ENCODE assay signal across 13 cellular contexts in the genomic region with DNA sequence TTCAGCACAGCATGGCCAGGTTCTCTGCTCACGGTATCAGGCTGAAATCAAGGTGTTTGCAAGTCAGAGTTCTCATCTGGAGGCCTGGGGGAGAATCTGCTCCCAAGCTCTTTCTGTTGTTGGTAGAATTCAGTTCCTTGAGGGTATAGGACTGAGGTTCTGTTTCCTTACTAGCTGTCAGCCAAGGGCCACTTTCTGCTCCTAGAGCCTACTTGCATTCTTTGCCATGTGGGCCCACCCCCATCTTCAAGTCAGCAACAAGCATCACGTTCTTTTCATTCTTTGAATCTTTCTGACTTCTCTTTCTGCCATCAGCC. TPM values are rescaled to one million over a fixed set of nuclear protein-coding genes. Genes with fewer than 3 reads are reported as not detected.
DNase-seq lines count a peak whose midpoint lies in the region; ATAC-seq, FAIRE-seq and TF ChIP-seq lines count a peak whose summit lies in the region.
"Had no signal": no experiment of that assay in that cellular context is flagged by ENCODE, and none has a peak within 500 bp of the region (broad histone marks: within the 10 kb centered on the region; RNA-seq: fewer than 3 reads in every experiment).

No MANE protein-coding gene starts in this region.

- H3K4me1 ChIP-seq in liver (ENCODE audit: control insufficient read depth in 4 of 4, insufficient read depth in 4 of 4, low read length in 3 of 4): no peaks in the 10 kb centered on the region
- peaks cover 14% of the 10 kb centered on the region for H3K4me1 ChIP-seq in HepG2 (ENCODE audit: insufficient read depth, low read length)
- peaks cover 19% of the 10 kb centered on the region for H3K4me1 ChIP-seq in lower lobe of right lung
- H3K4me1 ChIP-seq in right cardiac atrium (ENCODE audit: control insufficient read depth, insufficient read depth, low read length): no peaks in the 10 kb centered on the region

- POLR2A ChIA-PET in HepG2 (lab: Yijun Ruan, JAX): no interaction called here
- POLR2A ChIA-PET in activated CD4-positive, alpha-beta memory T cell treated with anti-CD3 and anti-CD28 coated beads, Interleukin-2, amount 10 ng/mL, durations not matched to agents 7 days and 5 days (lab: Charles Lee): interaction anchor here (1.1 to 13.1 kb wide), 8 partner anchors 12 to 139 kb away, joined by 3 to 572 read pairs (median 14); partner anchors contain the start of genes CDC42SE2 and HINT1

- H3K9ac ChIP-seq in liver (ENCODE audit: low read depth in 1 of 2, low read length in 2 of 2) (peak overlapping the region in 1 of 2 donors; percentile 36), HepG2 (ENCODE audit: insufficient read depth, low read depth, low read length) (no peak overlapping the region)

- H3K27me3 Mint-ChIP-seq in activated CD4-positive, alpha-beta memory T cell treated with anti-CD3 and anti-CD28 coated beads, Interleukin-2, amount 10 ng/mL, durations not matched to agents 7 days and 5 days: no peaks in the 10 kb centered on the region
- H3K27me3 Mint-ChIP-seq in osteocyte (ENCODE audit: unreplicated experiment): no peaks in the 10 kb centered on the region

- no peaks in the 10 kb centered on the region for H3K9me3 ChIP-seq in liver (ENCODE audit: control insufficient read depth in 4 of 4, low read length in 3 of 4)
- no peaks in the 10 kb centered on the region for H3K9me3 ChIP-seq in HepG2 (ENCODE audit: low read length)
- no peaks in the 10 kb centered on the region for H3K9me3 ChIP-seq in lower lobe of right lung
- no peaks in the 10 kb centered on the region for H3K9me3 ChIP-seq in right cardiac atrium (ENCODE audit: control insufficient read depth, low read length)

- H3K36me3 Mint-ChIP-seq in activated CD4-positive, alpha-beta memory T cell treated with anti-CD3 and anti-CD28 coated beads, Interleukin-2, amount 10 ng/mL, durations not matched to agents 7 days and 5 days (ENCODE audit: low read depth): peaks cover 36% of the 10 kb centered on the region
- no peaks in the 10 kb centered on the region for H3K36me3 Mint-ChIP-seq in osteocyte (ENCODE audit: unreplicated experiment)

- H3K4me3 ChIP-seq in liver (ENCODE audit: low read depth in 1 of 3, low read length in 3 of 3) (no peak overlapping the region), HepG2 (replicated peaks in 1 of 3; ENCODE audit: insufficient read depth in 1 of 3, low read depth in 2 of 3, low read length in 3 of 3) (no peak overlapping the region), lower lobe of right lung (no peak overlapping the region), right cardiac atrium (ENCODE audit: low read length) (no peak overlapping the region)

- no peak overlapping the region for H2AFZ ChIP-seq in HepG2 (ENCODE audit: low read length)

- H3K4me1 Mint-ChIP-seq in activated CD4-positive, alpha-beta memory T cell treated with anti-CD3 and anti-CD28 coated beads, Interleukin-2, amount 10 ng/mL, durations not matched to agents 7 days and 5 days: peaks cover 76% of the 10 kb centered on the region
- H3K4me1 Mint-ChIP-seq in osteocyte (ENCODE audit: unreplicated experiment): peaks cover 11% of the 10 kb centered on the region

- peak overlapping the region; percentile 61 for H3K4me3 Mint-ChIP-seq in activated CD4-positive, alpha-beta memory T cell treated with anti-CD3 and anti-CD28 coated beads, Interleukin-2, amount 10 ng/mL, durations not matched to agents 7 days and 5 days
- H3K4me3 Mint-ChIP-seq in osteocyte (ENCODE audit: unreplicated experiment): no peak overlapping the region

- in situ Hi-C loops in HepG2 (cut with HindIII; ENCODE audit: extremely low pct_ligation_motif_present, low pct_unique_long_range_greater_than_20kb): no loop called here

- H4K20me1 ChIP-seq in HepG2 (ENCODE audit: insufficient read depth, low read length): no peaks in the 10 kb centered on the region

- TF ChIP-seq RAD21 in liver (IDR thresholded peaks at IDR 0.05) (no peak), HepG2 (CRISPR knock-in tag; IDR thresholded peaks at IDR 0.05) (no peak)

- no TSS peak for BruUV-seq in HepG2 (replicated peaks; lab: Mats Ljungman, UMichigan)

- no peak for DNase-seq in HepG2 (ENCODE audit: low spot score)
- no peak for DNase-seq in activated CD4-positive, alpha-beta memory T cell treated with anti-CD3 and anti-CD28 coated beads, Interleukin-2, amount 10 ng/mL, durations not matched to agents 7 days and 5 days
- no peak for DNase-seq in lower lobe of right lung
- DNase-seq in occipital lobe (lab: John Stamatoyannopoulos, UW): no peak
- no peak for DNase-seq in right cardiac atrium
- no peak for DNase-seq in NCI-H2171 (lab: John Stamatoyannopoulos, UW)
- DNase-seq in osteocyte (ENCODE audit: extremely low spot score, unreplicated experiment): no peak
- DNase-seq: aorta, NCI-H1694, NCI-H526 treated with DMSO at 0.1 percent for 48 hours, nucleus accumbens, T-helper 9 cell had no signal

- H3K27ac Mint-ChIP-seq in activated CD4-positive, alpha-beta memory T cell treated with anti-CD3 and anti-CD28 coated beads, Interleukin-2, amount 10 ng/mL, durations not matched to agents 7 days and 5 days: peak overlapping the region; percentile 96
- no peak overlapping the region for H3K27ac Mint-ChIP-seq in osteocyte (ENCODE audit: unreplicated experiment)

- H3K27ac ChIP-seq in liver (ENCODE audit: low read depth in 1 of 2, low read length in 2 of 2) (peak overlapping the region; percentile 44 to 50), HepG2 (ENCODE audit: extremely low read length, insufficient read depth, low read length) (no peak overlapping the region), lower lobe of right lung (peak overlapping the region; percentile 58), right cardiac atrium (ENCODE audit: low read length) (no peak overlapping the region)

- no peak for ATAC-seq in HepG2
- no peak for ATAC-seq in lower lobe of right lung
- ATAC-seq in right cardiac atrium: no peak

- peaks cover 0 to 1% (median 0%) of the 10 kb centered on the region in 4 donors for H3K36me3 ChIP-seq in liver (ENCODE audit: control insufficient read depth in 4 of 4, insufficient read depth in 3 of 4, low read depth in 1 of 4, low read length in 3 of 4)
- no peaks in the 10 kb centered on the region for H3K36me3 ChIP-seq in HepG2 (replicated peaks in 1 of 2; ENCODE audit: control insufficient read depth in 1 of 2, insufficient read depth in 2 of 2, low read length in 2 of 2)
- H3K36me3 ChIP-seq in lower lobe of right lung: no peaks in the 10 kb centered on the region

- TF ChIP-seq EP300 in HepG2 (IDR thresholded peaks at IDR 0.05; ENCODE audit: low read depth in 2 of 2, low read length in 2 of 2): no peak
- no peak for TF ChIP-seq EP300 in HepG2 (CRISPR knock-in tag; IDR thresholded peaks at IDR 0.05; ENCODE audit: borderline replicate concordance)

- no peak for FAIRE-seq in HepG2 (lab: Jason Lieb, UNC)

- no peak for TF ChIP-seq CTCF in liver (IDR thresholded peaks at IDR 0.05; ENCODE audit: low read depth, low read length, missing input control)
- TF ChIP-seq CTCF in HepG2 (CRISPR knock-in tag; IDR thresholded peaks at IDR 0.05): no peak
- no peak for TF ChIP-seq CTCF in lower lobe of right lung (IDR thresholded peaks at IDR 0.05)
- TF ChIP-seq CTCF in osteocyte (IDR thresholded peaks at IDR 0.05): no peak

- intact Hi-C loops in HepG2 (cut with micrococcal nuclease; ENCODE audit: unreplicated experiment) (no loop called here), lower lobe of right lung (cut with DNase I) (no loop called here), right cardiac atrium (cut with DNase I) (no loop called here)

- no peak overlapping the region for H3K4me2 ChIP-seq in HepG2 (ENCODE audit: low read depth, low read length)

- CTCF ChIA-PET in HepG2 (lab: Yijun Ruan, JAX; ENCODE audit: low intra/inter-chr PET ratio, low total read pairs): no interaction called here
- CTCF ChIA-PET in activated CD4-positive, alpha-beta memory T cell treated with anti-CD3 and anti-CD28 coated beads, Interleukin-2, amount 10 ng/mL, durations not matched to agents 7 days and 5 days (lab: Charles Lee): interaction anchor here (0.5 kb wide), 1 partner anchor 18 kb away, joined by 4 read pairs; no protein-coding TSS in a partner anchor

- 95% methylated on average over 2 of the region's 2 CpGs for WGBS in liver
- 72% methylated on average over 2 of the region's 2 CpGs for WGBS in HepG2 (ENCODE audit: low lambda C conversion rate)
- WGBS in right cardiac atrium: 70% methylated on average over 2 of the region's 2 CpGs

- H3K27me3 ChIP-seq in liver (ENCODE audit: control insufficient read depth in 4 of 4, insufficient read depth in 4 of 4, low read length in 3 of 4) (no peaks in the 10 kb centered on the region), HepG2 (ENCODE audit: control insufficient read depth in 1 of 2, insufficient read depth in 2 of 2, low read length in 2 of 2) (no peaks in the 10 kb centered on the region; a peak in 1 of 5 replicates), lower lobe of right lung (ENCODE audit: low read depth) (no peaks in the 10 kb centered on the region), right cardiac atrium (ENCODE audit: control insufficient read depth, insufficient read depth) (no peaks in the 10 kb centered on the region)

- H3K9me3 Mint-ChIP-seq in activated CD4-positive, alpha-beta memory T cell treated with anti-CD3 and anti-CD28 coated beads, Interleukin-2, amount 10 ng/mL, durations not matched to agents 7 days and 5 days: no peaks in the 10 kb centered on the region
- no peaks in the 10 kb centered on the region for H3K9me3 Mint-ChIP-seq in osteocyte (ENCODE audit: unreplicated experiment)

- no peaks in the 10 kb centered on the region for H3K79me2 ChIP-seq in HepG2 (ENCODE audit: insufficient read depth, low read length)

- TF ChIP-seq POLR2A in HepG2 (IDR thresholded peaks at IDR 0.05; ENCODE audit: insufficient read depth in 1 of 2, low read depth in 2 of 2, low read length in 2 of 2): no peak

RNA-seq across cellular contexts. Expression of gene CDC42SE2, which starts 7.4 kb away (rescaled TPM):
- total RNA-seq in liver (10 to 100 TPM; 20.1 to 31.7 TPM), HepG2 (2016; rRNA removed; fragmentation: Illumina TruSeq; extraction: Trizol) (25.0 and 40.7 TPM in 2 replicates), lower lobe of right lung (38.7 TPM), occipital lobe (170 TPM), right cardiac atrium (10 to 100 TPM; 12.1 to 14.2 (median 13.2) TPM), osteocyte (21.6 and 22.9 TPM in 2 replicates)
- polyA plus RNA-seq in liver (10 to 100 TPM in 1 of 2 donors, 1 to 10 TPM in 1; 7.8 to 13.9 TPM), HepG2 (2011; rRNA removed) (15.4 and 19.6 TPM in 2 replicates), right cardiac atrium (7.7 TPM)
- total RNA-seq in HepG2 (2016; cell fraction: cytosol; rRNA removed; fragmentation: Illumina TruSeq; extraction: Trizol; ENCODE audit: low read depth): 4.1 and 6.0 TPM in 2 replicates
- 25.3 and 38.9 TPM in 2 replicates for total RNA-seq in HepG2 (2016; cell fraction: insoluble cytoplasmic fraction; rRNA removed; fragmentation: Illumina TruSeq; extraction: Trizol)
- total RNA-seq in HepG2 (2016; cell fraction: membrane; rRNA removed; fragmentation: Illumina TruSeq; extraction: Trizol): 22.1 and 22.9 TPM in 2 replicates
- 15.2 and 19.0 TPM in 2 replicates for total RNA-seq in HepG2 (2016; cell fraction: nucleus; rRNA removed; fragmentation: Illumina TruSeq; extraction: Trizol)
- polyA plus RNA-seq in HepG2 (2011; cell fraction: cytosol; rRNA removed): 8.3 and 14.9 TPM in 2 replicates
- 4.3 and 5.7 TPM in 2 replicates for polyA plus RNA-seq in HepG2 (2011; cell fraction: nucleus; rRNA removed)
- 17.1 and 18.8 TPM in 2 replicates for polyA plus RNA-seq in HepG2 (2012)
- 3.5 and 5.5 TPM in 2 replicates for polyA plus RNA-seq in HepG2 (2016; cell fraction: cytosol; fragmentation: Illumina TruSeq; extraction: Trizol; ENCODE audit: low read depth)
- 37.1 and 39.0 TPM in 2 replicates for polyA plus RNA-seq in HepG2 (2016; cell fraction: insoluble cytoplasmic fraction; fragmentation: Illumina TruSeq; extraction: Trizol; ENCODE audit: low read depth)
- polyA plus RNA-seq in HepG2 (2016; cell fraction: membrane; fragmentation: Illumina TruSeq; extraction: Trizol; ENCODE audit: low read depth): 14.3 and 17.7 TPM in 2 replicates
- 17.8 and 18.4 TPM in 2 replicates for polyA plus RNA-seq in HepG2 (2016; cell fraction: nucleus; fragmentation: Illumina TruSeq; extraction: Trizol; ENCODE audit: insufficient read depth, low read depth)
- 9.0 and 11.6 TPM in 2 replicates for polyA minus RNA-seq in HepG2 (2011; rRNA and poly(A)+ RNA removed; ENCODE audit: low replicate concordance)
- polyA minus RNA-seq in HepG2 (2011; cell fraction: cytosol; rRNA and poly(A)+ RNA removed): 15.6 and 18.7 TPM in 2 replicates
- polyA minus RNA-seq in HepG2 (2011; cell fraction: nucleus; rRNA and poly(A)+ RNA removed): 23.7 and 30.1 TPM in 2 replicates
- total RNA-seq in activated CD4-positive, alpha-beta memory T cell treated with anti-CD3 and anti-CD28 coated beads, Interleukin-2, amount 10 ng/mL, durations not matched to agents 7 days and 5 days: 100 to 1,000 TPM; 163 to 166 TPM

Comparison
In these comparisons a context has a peak if more than half of its experiments do, and no peak if none do; other contexts are left out.
1. H3K27ac ChIP-seq: peak in liver (2 of 2) and lower lobe of right lung (single experiment); none in HepG2 (single experiment) and right cardiac atrium (single experiment).